ENCODE assay signal across 1 cellular context in the genomic region with DNA sequence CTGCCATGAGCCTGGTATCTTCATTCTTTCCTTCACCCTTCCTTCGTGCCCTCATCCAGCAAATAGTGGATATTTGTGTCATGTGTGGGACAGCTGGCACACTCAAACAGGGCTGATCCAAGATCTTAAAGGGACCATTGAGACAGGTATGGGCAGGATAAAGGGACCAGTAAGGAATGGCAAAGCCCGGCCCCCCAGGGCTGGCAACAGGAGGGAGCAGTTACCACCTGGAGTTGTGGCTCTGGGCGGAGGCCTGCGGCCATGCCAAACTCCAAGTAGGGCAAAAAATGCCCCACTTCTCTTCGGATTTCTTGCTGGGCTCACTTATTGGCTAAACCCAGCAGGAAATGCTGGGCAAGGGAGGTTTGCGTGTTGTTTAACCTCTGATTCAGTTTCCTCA.
TF ChIP-seq lines count a peak whose summit lies in the region.

No MANE protein-coding gene starts in this region.

TF ChIP-seq in HepG2, 621 proteins besides CTCF, POLR2A, EP300 and RAD21:
- peak; percentile 38; the same call in 1 of the 2 replicates for TF ChIP-seq POLR2G (IDR thresholded peaks at IDR 0.05; ENCODE audit: low read depth, low read length)
- TF ChIP-seq ATM (IDR thresholded peaks at IDR 0.05; ENCODE audit: borderline replicate concordance): no peak
TF ChIP-seq in HepG2: peak in this region for 1.
